In the genomic region with DNA sequence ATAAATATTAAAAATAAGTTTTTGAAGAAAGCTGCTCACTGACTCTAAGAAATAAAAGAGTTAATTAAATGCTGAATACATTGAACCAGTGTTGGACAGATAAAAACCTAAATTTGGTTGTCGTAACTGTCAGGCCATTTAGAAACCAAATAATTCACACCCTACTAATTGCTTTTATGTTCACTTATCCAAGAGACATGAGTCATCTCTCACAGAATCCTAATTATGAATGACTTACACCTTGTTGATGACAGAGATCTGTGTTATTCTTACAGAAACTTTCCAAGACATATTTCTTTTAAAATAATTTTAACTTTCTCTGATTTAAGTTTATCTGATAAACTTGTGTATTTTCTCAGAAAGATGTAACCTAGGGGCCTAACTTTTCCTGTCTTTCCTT, we compare ENCODE assay signal across 24 cellular contexts.
"Had no signal": no experiment of that assay in that cellular context is flagged by ENCODE, and none has a peak within 500 bp of the region (broad histone marks: within the 10 kb centered on the region; RNA-seq: fewer than 3 reads in every experiment).

No MANE protein-coding gene starts in this region.

- H3K4me3 ChIP-seq: ascending aorta, body of pancreas, MG63, SJSA1 had no signal

- ATAC-seq: activated CD4-positive, alpha-beta T cell treated with anti-CD3 and anti-CD28 coated beads for 36 hours; activated CD8-positive, alpha-beta T cell treated with anti-CD3 and anti-CD28 coated beads for 36 hours; body of pancreas had no signal

- H3K36me3 ChIP-seq: ascending aorta, MG63, SJSA1, WERI-Rb-1 had no signal

- H3K27ac ChIP-seq: ascending aorta, body of pancreas, SJSA1, WERI-Rb-1 had no signal

- H3K27me3 ChIP-seq: ascending aorta, body of pancreas, MG63, SJSA1 had no signal

- H3K9me3 ChIP-seq: ascending aorta, body of pancreas, MG63, SJSA1 had no signal

- H3K4me1 ChIP-seq: ascending aorta, SJSA1 had no signal

- DNase-seq: activated CD4-positive, alpha-beta T cell treated with anti-CD3 and anti-CD28 coated beads for 36 hours; activated CD4-positive, alpha-beta T cell treated with anti-CD3 and anti-CD28 coated beads, Interleukin-2, amount 50 U/mL, for 1 hour; activated CD8-positive, alpha-beta memory T cell treated with anti-CD3 and anti-CD28 coated beads, Interleukin-2, amount 50 U/mL, for 48 hours; activated CD8-positive, alpha-beta T cell treated with anti-CD3 and anti-CD28 coated beads for 36 hours; activated effector memory CD4-positive, alpha-beta T cell treated with Interleukin-2 at 50 U/mL for 16 hours; activated naive CD4-positive, alpha-beta T cell; activated T-cell treated with anti-CD3 and anti-CD28 coated beads, Interleukin-2, amount 50 U/mL, for 24 hours; body of pancreas; MG63; MV-4-11; NCI-H1092 treated with DMSO at 0.1 percent for 48 hours; NCI-H1417 treated with DMSO at 0.1 percent for 48 hours; NCI-H1694; NCI-H2029; NCI-H2107; NCI-H2171 treated with DMSO at 0.1 percent for 48 hours; NCI-H226; NCI-H526; SHP77; T-helper 1 cell; WERI-Rb-1 had no signal

- FAIRE-seq: RCC 7860 had no signal
